Comparison of ENCODE assay signal across 1 cellular context in genomic region chr6:83859410-83860346, GRCh38.
TF ChIP-seq lines count a peak whose summit lies in the region.

A gene with protein sequence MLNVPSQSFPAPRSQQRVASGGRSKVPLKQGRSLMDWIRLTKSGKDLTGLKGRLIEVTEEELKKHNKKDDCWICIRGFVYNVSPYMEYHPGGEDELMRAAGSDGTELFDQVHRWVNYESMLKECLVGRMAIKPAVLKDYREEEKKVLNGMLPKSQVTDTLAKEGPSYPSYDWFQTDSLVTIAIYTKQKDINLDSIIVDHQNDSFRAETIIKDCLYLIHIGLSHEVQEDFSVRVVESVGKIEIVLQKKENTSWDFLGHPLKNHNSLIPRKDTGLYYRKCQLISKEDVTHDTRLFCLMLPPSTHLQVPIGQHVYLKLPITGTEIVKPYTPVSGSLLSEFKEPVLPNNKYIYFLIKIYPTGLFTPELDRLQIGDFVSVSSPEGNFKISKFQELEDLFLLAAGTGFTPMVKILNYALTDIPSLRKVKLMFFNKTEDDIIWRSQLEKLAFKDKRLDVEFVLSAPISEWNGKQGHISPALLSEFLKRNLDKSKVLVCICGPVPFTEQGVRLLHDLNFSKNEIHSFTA (plus strand): TSS chr6:83859689. CDS start chr6:83859783, 94 bp downstream.

TF ChIP-seq in HEK293, 187 proteins besides CTCF, POLR2A, EP300 and RAD21 (continued from another document and continues in another):
- TF ChIP-seq, protein P1, sequence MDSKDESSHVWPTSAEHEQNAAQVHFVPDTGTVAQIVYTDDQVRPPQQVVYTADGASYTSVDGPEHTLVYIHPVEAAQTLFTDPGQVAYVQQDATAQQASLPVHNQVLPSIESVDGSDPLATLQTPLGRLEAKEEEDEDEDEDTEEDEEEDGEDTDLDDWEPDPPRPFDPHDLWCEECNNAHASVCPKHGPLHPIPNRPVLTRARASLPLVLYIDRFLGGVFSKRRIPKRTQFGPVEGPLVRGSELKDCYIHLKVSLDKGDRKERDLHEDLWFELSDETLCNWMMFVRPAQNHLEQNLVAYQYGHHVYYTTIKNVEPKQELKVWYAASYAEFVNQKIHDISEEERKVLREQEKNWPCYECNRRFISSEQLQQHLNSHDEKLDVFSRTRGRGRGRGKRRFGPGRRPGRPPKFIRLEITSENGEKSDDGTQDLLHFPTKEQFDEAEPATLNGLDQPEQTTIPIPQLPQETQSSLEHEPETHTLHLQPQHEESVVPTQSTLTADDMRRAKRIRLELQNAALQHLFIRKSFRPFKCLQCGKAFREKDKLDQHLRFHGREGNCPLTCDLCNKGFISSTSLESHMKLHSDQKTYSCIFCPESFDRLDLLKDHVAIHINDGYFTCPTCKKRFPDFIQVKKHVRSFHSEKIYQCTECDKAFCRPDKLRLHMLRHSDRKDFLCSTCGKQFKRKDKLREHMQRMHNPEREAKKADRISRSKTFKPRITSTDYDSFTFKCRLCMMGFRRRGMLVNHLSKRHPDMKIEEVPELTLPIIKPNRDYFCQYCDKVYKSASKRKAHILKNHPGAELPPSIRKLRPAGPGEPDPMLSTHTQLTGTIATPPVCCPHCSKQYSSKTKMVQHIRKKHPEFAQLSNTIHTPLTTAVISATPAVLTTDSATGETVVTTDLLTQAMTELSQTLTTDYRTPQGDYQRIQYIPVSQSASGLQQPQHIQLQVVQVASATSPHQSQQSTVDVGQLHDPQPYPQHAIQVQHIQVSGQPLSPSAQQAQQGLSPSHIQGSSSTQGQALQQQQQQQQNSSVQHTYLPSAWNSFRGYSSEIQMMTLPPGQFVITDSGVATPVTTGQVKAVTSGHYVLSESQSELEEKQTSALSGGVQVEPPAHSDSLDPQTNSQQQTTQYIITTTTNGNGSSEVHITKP (tag by site-specific recombination; IDR thresholded peaks at IDR 0.05) = peak; percentile 66
- TF ChIP-seq ZNF394 (tag by site-specific recombination; IDR thresholded peaks at IDR 0.05; ENCODE audit: borderline replicate concordance) (peak; percentile 51; the same call in 1 of the 2 replicates), KLF9 (tag by site-specific recombination; IDR thresholded peaks at IDR 0.05; ENCODE audit: low read depth) (peak; percentile 84), ZNF239 (tag by site-specific recombination; IDR thresholded peaks at IDR 0.05) (no peak), ZNF366 (tag by site-specific recombination; conservative IDR thresholded peaks at IDR 0.05) (peak; percentile 88), ZNF148 (tag by site-specific recombination; IDR thresholded peaks at IDR 0.05; ENCODE audit: borderline replicate concordance) (no peak), ZBTB7A (tag by site-specific recombination; IDR thresholded peaks at IDR 0.05; ENCODE audit: low read depth) (peak; percentile 96), ZSCAN4 (tag by site-specific recombination; IDR thresholded peaks at IDR 0.05) (peak; percentile 81), ZNF692 (tag by site-specific recombination; IDR thresholded peaks at IDR 0.05) (peak; percentile 57; the same call in 1 of the 2 replicates), KLF1 (tag by site-specific recombination; IDR thresholded peaks at IDR 0.05) (peak; percentile 72), ZNF791 (tag by site-specific recombination; IDR thresholded peaks at IDR 0.05) (no peak), WT1 (tag by site-specific recombination; IDR thresholded peaks at IDR 0.05) (peak; percentile 46; the same call in 1 of the 2 replicates), ZNF426 (tag by site-specific recombination; IDR thresholded peaks at IDR 0.05) (no peak), ZSCAN23 (tag by site-specific recombination; IDR thresholded peaks at IDR 0.05) (0 out of 2 replicates have a peak, but pooled peaks have one; percentile 55), ZNF335 (tag by site-specific recombination; conservative IDR thresholded peaks at IDR 0.05) (peak; percentile 96), HOXD13 (CRISPR knock-in tag; IDR thresholded peaks at IDR 0.05; ENCODE audit: borderline replicate concordance) (peak; percentile 55; the same call in 1 of the 2 replicates), ZNF785 (tag by site-specific recombination; IDR thresholded peaks at IDR 0.05) (0 out of 2 replicates have a peak, but pooled peaks have one; percentile 9), SALL2 (tag by site-specific recombination; IDR thresholded peaks at IDR 0.05; ENCODE audit: borderline replicate concordance) (no peak), YY1 (tag by site-specific recombination; IDR thresholded peaks at IDR 0.05) (no peak), ZFP37 (tag by site-specific recombination; IDR thresholded peaks at IDR 0.05) (peak; percentile 63), ZNF600 (tag by site-specific recombination; IDR thresholded peaks at IDR 0.05) (peak; percentile 85), BCL6B (tag by site-specific recombination; IDR thresholded peaks at IDR 0.05) (peak; percentile 97), ZBTB17 (tag by site-specific recombination; IDR thresholded peaks at IDR 0.05) (peak; percentile 95), ZNF629 (tag by site-specific recombination; IDR thresholded peaks at IDR 0.05) (peak; percentile 89), TCF7L2 (IDR thresholded peaks at IDR 0.05; ENCODE audit: borderline replicate concordance, low read depth, low read length) (peak; percentile 99), ZNF311 (tag by site-specific recombination; IDR thresholded peaks at IDR 0.05; ENCODE audit: borderline replicate concordance) (no peak), GLI2 (tag by site-specific recombination; IDR thresholded peaks at IDR 0.05; ENCODE audit: borderline replicate concordance, low read depth) (no peak), SP2 (tag by site-specific recombination; IDR thresholded peaks at IDR 0.05) (peak; percentile 85), BCL11A (tag by site-specific recombination; IDR thresholded peaks at IDR 0.05; ENCODE audit: low read depth) (peak; percentile 86), ZNF138 (tag by site-specific recombination; IDR thresholded peaks at IDR 0.05; ENCODE audit: borderline replicate concordance) (no peak), ZBTB6 (tag by site-specific recombination; IDR thresholded peaks at IDR 0.05) (peak; percentile 40), ZNF610 (tag by site-specific recombination; IDR thresholded peaks at IDR 0.05; ENCODE audit: borderline replicate concordance) (peak; percentile 42; the same call in 1 of the 2 replicates), REPIN1 (tag by site-specific recombination; IDR thresholded peaks at IDR 0.05; ENCODE audit: low read depth) (peak; percentile 87; the same call in 1 of the 2 replicates)
- TF ChIP-seq, protein P2, sequence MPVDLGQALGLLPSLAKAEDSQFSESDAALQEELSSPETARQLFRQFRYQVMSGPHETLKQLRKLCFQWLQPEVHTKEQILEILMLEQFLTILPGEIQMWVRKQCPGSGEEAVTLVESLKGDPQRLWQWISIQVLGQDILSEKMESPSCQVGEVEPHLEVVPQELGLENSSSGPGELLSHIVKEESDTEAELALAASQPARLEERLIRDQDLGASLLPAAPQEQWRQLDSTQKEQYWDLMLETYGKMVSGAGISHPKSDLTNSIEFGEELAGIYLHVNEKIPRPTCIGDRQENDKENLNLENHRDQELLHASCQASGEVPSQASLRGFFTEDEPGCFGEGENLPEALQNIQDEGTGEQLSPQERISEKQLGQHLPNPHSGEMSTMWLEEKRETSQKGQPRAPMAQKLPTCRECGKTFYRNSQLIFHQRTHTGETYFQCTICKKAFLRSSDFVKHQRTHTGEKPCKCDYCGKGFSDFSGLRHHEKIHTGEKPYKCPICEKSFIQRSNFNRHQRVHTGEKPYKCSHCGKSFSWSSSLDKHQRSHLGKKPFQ (tag by site-specific recombination; IDR thresholded peaks at IDR 0.05) = no peak
- TF ChIP-seq, protein P3, sequence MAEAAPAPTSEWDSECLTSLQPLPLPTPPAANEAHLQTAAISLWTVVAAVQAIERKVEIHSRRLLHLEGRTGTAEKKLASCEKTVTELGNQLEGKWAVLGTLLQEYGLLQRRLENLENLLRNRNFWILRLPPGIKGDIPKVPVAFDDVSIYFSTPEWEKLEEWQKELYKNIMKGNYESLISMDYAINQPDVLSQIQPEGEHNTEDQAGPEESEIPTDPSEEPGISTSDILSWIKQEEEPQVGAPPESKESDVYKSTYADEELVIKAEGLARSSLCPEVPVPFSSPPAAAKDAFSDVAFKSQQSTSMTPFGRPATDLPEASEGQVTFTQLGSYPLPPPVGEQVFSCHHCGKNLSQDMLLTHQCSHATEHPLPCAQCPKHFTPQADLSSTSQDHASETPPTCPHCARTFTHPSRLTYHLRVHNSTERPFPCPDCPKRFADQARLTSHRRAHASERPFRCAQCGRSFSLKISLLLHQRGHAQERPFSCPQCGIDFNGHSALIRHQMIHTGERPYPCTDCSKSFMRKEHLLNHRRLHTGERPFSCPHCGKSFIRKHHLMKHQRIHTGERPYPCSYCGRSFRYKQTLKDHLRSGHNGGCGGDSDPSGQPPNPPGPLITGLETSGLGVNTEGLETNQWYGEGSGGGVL (tag by site-specific recombination; IDR thresholded peaks at IDR 0.05) = no peak
- TF ChIP-seq, protein P4, sequence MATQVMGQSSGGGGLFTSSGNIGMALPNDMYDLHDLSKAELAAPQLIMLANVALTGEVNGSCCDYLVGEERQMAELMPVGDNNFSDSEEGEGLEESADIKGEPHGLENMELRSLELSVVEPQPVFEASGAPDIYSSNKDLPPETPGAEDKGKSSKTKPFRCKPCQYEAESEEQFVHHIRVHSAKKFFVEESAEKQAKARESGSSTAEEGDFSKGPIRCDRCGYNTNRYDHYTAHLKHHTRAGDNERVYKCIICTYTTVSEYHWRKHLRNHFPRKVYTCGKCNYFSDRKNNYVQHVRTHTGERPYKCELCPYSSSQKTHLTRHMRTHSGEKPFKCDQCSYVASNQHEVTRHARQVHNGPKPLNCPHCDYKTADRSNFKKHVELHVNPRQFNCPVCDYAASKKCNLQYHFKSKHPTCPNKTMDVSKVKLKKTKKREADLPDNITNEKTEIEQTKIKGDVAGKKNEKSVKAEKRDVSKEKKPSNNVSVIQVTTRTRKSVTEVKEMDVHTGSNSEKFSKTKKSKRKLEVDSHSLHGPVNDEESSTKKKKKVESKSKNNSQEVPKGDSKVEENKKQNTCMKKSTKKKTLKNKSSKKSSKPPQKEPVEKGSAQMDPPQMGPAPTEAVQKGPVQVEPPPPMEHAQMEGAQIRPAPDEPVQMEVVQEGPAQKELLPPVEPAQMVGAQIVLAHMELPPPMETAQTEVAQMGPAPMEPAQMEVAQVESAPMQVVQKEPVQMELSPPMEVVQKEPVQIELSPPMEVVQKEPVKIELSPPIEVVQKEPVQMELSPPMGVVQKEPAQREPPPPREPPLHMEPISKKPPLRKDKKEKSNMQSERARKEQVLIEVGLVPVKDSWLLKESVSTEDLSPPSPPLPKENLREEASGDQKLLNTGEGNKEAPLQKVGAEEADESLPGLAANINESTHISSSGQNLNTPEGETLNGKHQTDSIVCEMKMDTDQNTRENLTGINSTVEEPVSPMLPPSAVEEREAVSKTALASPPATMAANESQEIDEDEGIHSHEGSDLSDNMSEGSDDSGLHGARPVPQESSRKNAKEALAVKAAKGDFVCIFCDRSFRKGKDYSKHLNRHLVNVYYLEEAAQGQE (tag by site-specific recombination; IDR thresholded peaks at IDR 0.05) = peak; percentile 100
